ENCODE assay signal across 18 cellular contexts in the genomic region with DNA sequence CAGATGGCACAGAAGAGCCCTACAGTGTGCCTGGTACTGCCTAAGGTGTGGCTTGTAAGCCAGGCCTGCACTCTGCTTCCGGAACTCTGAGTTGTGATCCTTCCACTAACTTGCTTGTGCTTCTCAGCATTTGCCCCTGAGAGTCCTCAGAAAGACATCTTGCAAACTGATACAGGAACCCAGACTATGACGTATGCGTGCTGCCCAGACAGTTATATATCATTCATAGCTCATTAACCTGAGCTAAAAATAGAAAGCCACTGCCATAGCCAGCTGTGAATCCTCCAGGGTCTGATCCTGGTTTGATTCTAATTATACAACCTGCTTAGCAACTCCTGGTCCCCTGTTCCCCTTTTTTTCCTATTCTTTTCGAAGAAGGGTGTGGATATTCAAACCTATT.
DNase-seq lines count a peak whose midpoint lies in the region; ATAC-seq and TF ChIP-seq lines count a peak whose summit lies in the region.
"Had no signal": no experiment of that assay in that cellular context is flagged by ENCODE, and none has a peak within 500 bp of the region (broad histone marks: within the 10 kb centered on the region; RNA-seq: fewer than 3 reads in every experiment).

No MANE protein-coding gene starts in this region.

- peaks cover 3% of the 10 kb centered on the region; the same call in 1 of the 2 replicates for H3K4me1 ChIP-seq in BE2C

- peak; percentile 19 for DNase-seq in BE2C
- peak; percentile 44 for DNase-seq in MV-4-11 (lab: John Stamatoyannopoulos, UW)
- peak; percentile 90 for DNase-seq in RPMI7951 (ENCODE audit: low read depth)
- DNase-seq in kidney tubule cell (ENCODE audit: low spot score): peak; percentile 85
- no peak for DNase-seq in GF-D8 (lab: John Stamatoyannopoulos, UW)
- no peak for DNase-seq in HK-2 (ENCODE audit: unreplicated experiment)
- no peak for DNase-seq in LoVo (ENCODE audit: low spot score)
- DNase-seq: activated naive CD4-positive, alpha-beta T cell treated with anti-CD3 and anti-CD28 coated beads for 36 hours; C1 segment of cervical spinal cord; caudate nucleus; hypothalamus; mammary epithelial cell; NCI-H1092 treated with DMSO at 0.1 percent for 48 hours; posterior cingulate gyrus; stimulated activated CD4-positive, alpha-beta T cell treated with anti-CD3 and anti-CD28 coated beads, Interleukin-4, amount 100 ng/mL, for 4 hours; stimulated activated naive CD8-positive, alpha-beta T cell treated with anti-CD3 and anti-CD28 coated beads, Interleukin-15, amount 100 ng/mL, for 72 hours; T-helper 9 cell had no signal

- H3K36me3 ChIP-seq in BE2C: no peaks in the 10 kb centered on the region

- TF ChIP-seq CTCF in BE2C (IDR thresholded peaks at IDR 0.05; ENCODE audit: low read depth, low read length): no peak

- H3K4me3 ChIP-seq in BE2C (ENCODE audit: low read depth, low read length): no peak overlapping the region

- no peaks in the 10 kb centered on the region for H3K9me3 ChIP-seq in BE2C

- no peaks in the 10 kb centered on the region for H3K27me3 ChIP-seq in BE2C

- ATAC-seq in GM21381 (IDR thresholded peaks at IDR 0.05; ENCODE audit: unreplicated experiment): no peak
- ATAC-seq: stimulated activated naive CD8-positive, alpha-beta T cell treated with anti-CD3 and anti-CD28 coated beads, Interleukin-15, amount 100 ng/mL, for 72 hours had no signal

Comparison
In these comparisons a context has a peak if more than half of its experiments do, and no peak if none do; other contexts are left out.
1. DNase-seq: peak in BE2C (single experiment), MV-4-11 (single experiment), RPMI7951 (single experiment) and kidney tubule cell (single experiment); none in GF-D8 (single experiment), HK-2 (single experiment) and LoVo (single experiment).